In genomic region chr5:10705736-10706135, GRCh38 we compare ENCODE assay signal across 15 cellular contexts. TPM values are rescaled to one million over a fixed set of nuclear protein-coding genes. Genes with fewer than 3 reads are reported as not detected.
DNase-seq lines count a peak whose midpoint lies in the region; ATAC-seq and TF ChIP-seq lines count a peak whose summit lies in the region.
"Had no signal": no experiment of that assay in that cellular context is flagged by ENCODE, and none has a peak within 500 bp of the region (broad histone marks: within the 10 kb centered on the region; RNA-seq: fewer than 3 reads in every experiment).

No MANE protein-coding gene starts in this region.

- ATAC-seq in HG03460 (IDR thresholded peaks at IDR 0.05; ENCODE audit: unreplicated experiment) (no peak), GM23338 (no peak), HG02610 (IDR thresholded peaks at IDR 0.05; ENCODE audit: unreplicated experiment) (no peak)
- ATAC-seq: pancreas had no signal

- H3K27me3 ChIP-seq in ACC112 (ENCODE audit: insufficient read depth, low read length) (no peaks in the 10 kb centered on the region), GM23338 (ENCODE audit: insufficient read depth) (no peaks in the 10 kb centered on the region)
- H3K27me3 ChIP-seq: pancreas had no signal

- H3K4me1 ChIP-seq in ACC112 (ENCODE audit: control insufficient read depth, insufficient read depth, low read length, unreplicated experiment): peaks cover 58% of the 10 kb centered on the region
- H3K4me1 ChIP-seq in GM23338 (ENCODE audit: insufficient read depth): peaks cover 12% of the 10 kb centered on the region

- H3K27ac ChIP-seq in ACC112 (ENCODE audit: low read depth, low read length) (peak overlapping the region; percentile 43; the same call in 1 of the 2 replicates), VCaP (peak overlapping the region; percentile 94), GM23338 (ENCODE audit: low read depth) (no peak overlapping the region)

- no peaks in the 10 kb centered on the region for H3K9me2 ChIP-seq in GM23338 (ENCODE audit: insufficient read depth)

- no peak overlapping the region for H3K4me2 ChIP-seq in GM23338

- no peaks in the 10 kb centered on the region for H3K36me3 Mint-ChIP-seq in GM23338 (ENCODE audit: low read depth)

- no peaks in the 10 kb centered on the region for H3F3A ChIP-seq in GM23338 (replicated peaks; ENCODE audit: low read depth)

- peaks cover 11% of the 10 kb centered on the region for H3K79me2 ChIP-seq in ACC112 (ENCODE audit: control insufficient read depth, insufficient read depth, low read length, unreplicated experiment)
- H3K79me2 ChIP-seq in GM23338 (replicated peaks; ENCODE audit: insufficient read depth): no peaks in the 10 kb centered on the region; the same call in 1 of the 2 replicates

- peaks cover 43% of the 10 kb centered on the region for H3K4me1 Mint-ChIP-seq in GM23338

- no peak overlapping the region for H3K4me3 ChIP-seq in ACC112 (ENCODE audit: low read depth, low read length)
- H3K4me3 ChIP-seq in GM23338: no peak overlapping the region
- H3K4me3 ChIP-seq: pancreas, skin epidermis had no signal

- peaks cover 18% of the 10 kb centered on the region for H3K27me3 Mint-ChIP-seq in GM23338 (ENCODE audit: insufficient read depth, low read depth, poor library complexity)

- no peaks in the 10 kb centered on the region for H3K9me3 Mint-ChIP-seq in GM23338

- no peak overlapping the region; the same call in 1 of the 2 replicates for H3K27ac Mint-ChIP-seq in GM23338

- DNase-seq in HCEC 1CT (peak; percentile 29), islet precursor cell (peak; percentile 55), NCI-H526 (lab: John Stamatoyannopoulos, UW) (no peak), GM23338 (ENCODE audit: low spot score) (no peak)
- DNase-seq: activated CD8-positive, alpha-beta memory T cell treated with anti-CD3 and anti-CD28 coated beads, Interleukin-2, amount 50 U/mL, for 48 hours; cortex of kidney; DMS79; MM.1S; NCI-H2081; pancreas had no signal

- TF ChIP-seq CTCF in VCaP (conservative IDR thresholded peaks at IDR 0.05) (no peak), GM23338 (conservative IDR thresholded peaks at IDR 0.05; ENCODE audit: low read depth in 2 of 2) (no peak)

- no peak overlapping the region for H3K4me3 Mint-ChIP-seq in GM23338

- no peak overlapping the region for H2AFZ ChIP-seq in ACC112 (ENCODE audit: low read length, unreplicated experiment)
- no peak overlapping the region for H2AFZ ChIP-seq in GM23338

- H3K36me3 ChIP-seq in ACC112 (ENCODE audit: insufficient read depth, low read length) (no peaks in the 10 kb centered on the region), GM23338 (ENCODE audit: insufficient read depth) (no peaks in the 10 kb centered on the region)

- peaks cover 6% of the 10 kb centered on the region for H4K20me1 ChIP-seq in GM23338 (replicated peaks; ENCODE audit: insufficient read depth)

TF ChIP-seq in GM23338, 12 proteins besides CTCF, POLR2A, EP300 and RAD21 (continues in another document):
- TF ChIP-seq, protein P1, sequence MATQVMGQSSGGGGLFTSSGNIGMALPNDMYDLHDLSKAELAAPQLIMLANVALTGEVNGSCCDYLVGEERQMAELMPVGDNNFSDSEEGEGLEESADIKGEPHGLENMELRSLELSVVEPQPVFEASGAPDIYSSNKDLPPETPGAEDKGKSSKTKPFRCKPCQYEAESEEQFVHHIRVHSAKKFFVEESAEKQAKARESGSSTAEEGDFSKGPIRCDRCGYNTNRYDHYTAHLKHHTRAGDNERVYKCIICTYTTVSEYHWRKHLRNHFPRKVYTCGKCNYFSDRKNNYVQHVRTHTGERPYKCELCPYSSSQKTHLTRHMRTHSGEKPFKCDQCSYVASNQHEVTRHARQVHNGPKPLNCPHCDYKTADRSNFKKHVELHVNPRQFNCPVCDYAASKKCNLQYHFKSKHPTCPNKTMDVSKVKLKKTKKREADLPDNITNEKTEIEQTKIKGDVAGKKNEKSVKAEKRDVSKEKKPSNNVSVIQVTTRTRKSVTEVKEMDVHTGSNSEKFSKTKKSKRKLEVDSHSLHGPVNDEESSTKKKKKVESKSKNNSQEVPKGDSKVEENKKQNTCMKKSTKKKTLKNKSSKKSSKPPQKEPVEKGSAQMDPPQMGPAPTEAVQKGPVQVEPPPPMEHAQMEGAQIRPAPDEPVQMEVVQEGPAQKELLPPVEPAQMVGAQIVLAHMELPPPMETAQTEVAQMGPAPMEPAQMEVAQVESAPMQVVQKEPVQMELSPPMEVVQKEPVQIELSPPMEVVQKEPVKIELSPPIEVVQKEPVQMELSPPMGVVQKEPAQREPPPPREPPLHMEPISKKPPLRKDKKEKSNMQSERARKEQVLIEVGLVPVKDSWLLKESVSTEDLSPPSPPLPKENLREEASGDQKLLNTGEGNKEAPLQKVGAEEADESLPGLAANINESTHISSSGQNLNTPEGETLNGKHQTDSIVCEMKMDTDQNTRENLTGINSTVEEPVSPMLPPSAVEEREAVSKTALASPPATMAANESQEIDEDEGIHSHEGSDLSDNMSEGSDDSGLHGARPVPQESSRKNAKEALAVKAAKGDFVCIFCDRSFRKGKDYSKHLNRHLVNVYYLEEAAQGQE (IDR thresholded peaks at IDR 0.05; ENCODE audit: unreplicated experiment): no peak
- no peak for TF ChIP-seq EZH2 (IDR thresholded peaks at IDR 0.05; ENCODE audit: low read depth, unreplicated experiment)
- TF ChIP-seq, protein P2, sequence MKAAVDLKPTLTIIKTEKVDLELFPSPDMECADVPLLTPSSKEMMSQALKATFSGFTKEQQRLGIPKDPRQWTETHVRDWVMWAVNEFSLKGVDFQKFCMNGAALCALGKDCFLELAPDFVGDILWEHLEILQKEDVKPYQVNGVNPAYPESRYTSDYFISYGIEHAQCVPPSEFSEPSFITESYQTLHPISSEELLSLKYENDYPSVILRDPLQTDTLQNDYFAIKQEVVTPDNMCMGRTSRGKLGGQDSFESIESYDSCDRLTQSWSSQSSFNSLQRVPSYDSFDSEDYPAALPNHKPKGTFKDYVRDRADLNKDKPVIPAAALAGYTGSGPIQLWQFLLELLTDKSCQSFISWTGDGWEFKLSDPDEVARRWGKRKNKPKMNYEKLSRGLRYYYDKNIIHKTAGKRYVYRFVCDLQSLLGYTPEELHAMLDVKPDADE (IDR thresholded peaks at IDR 0.05): no peak
- no peak for TF ChIP-seq STAT1 (IDR thresholded peaks at IDR 0.05; ENCODE audit: unreplicated experiment)
- TF ChIP-seq JUNB (IDR thresholded peaks at IDR 0.05; ENCODE audit: unreplicated experiment): no peak
- no peak for TF ChIP-seq CREB1 (CRISPR knock-in tag; IDR thresholded peaks at IDR 0.05; ENCODE audit: low read depth)
- TF ChIP-seq ZNF462 (CRISPR knock-in tag; IDR thresholded peaks at IDR 0.05): no peak

RNA-seq across cellular contexts. Expression of gene DAP, which starts 55.3 kb away (rescaled TPM):
- total RNA-seq in GM23338 (2014; rRNA removed; shearing (Covaris generic)): 32.7 and 35.7 TPM in 2 replicates
- polyA plus RNA-seq in GM23338 (2016; fragmentation: Nextera tagmentation; extraction: Ambion mirVana): 31.5 and 37.6 TPM in 2 replicates

Comparison
In these comparisons a context has a peak if more than half of its experiments do, and no peak if none do; other contexts are left out.
1. DNase-seq: peak in HCEC 1CT (single experiment) and islet precursor cell (single experiment); none in NCI-H526 (0 of 2) and GM23338 (single experiment).